In genomic region chr18:44681039-44681595, GRCh38 we compare ENCODE assay signal across 9 cellular contexts. TPM values are rescaled to one million over a fixed set of nuclear protein-coding genes. Genes with fewer than 3 reads are reported as not detected.
A peak's percentile ranks its signal among the peaks of the same experiment; 100 is the strongest.
DNase-seq lines count a peak whose midpoint lies in the region; ATAC-seq and TF ChIP-seq lines count a peak whose summit lies in the region.
"Had no signal": no experiment of that assay in that cellular context is flagged by ENCODE, and none has a peak within 500 bp of the region (broad histone marks: within the 10 kb centered on the region; RNA-seq: fewer than 3 reads in every experiment).

No MANE protein-coding gene starts in this region.

- intact Hi-C loops in CD4-positive, alpha-beta memory T cell (cut with micrococcal nuclease): loop anchor here (5.0 kb wide), 1 partner anchor 46 kb away; no protein-coding TSS in a partner anchor
- intact Hi-C loops in mucosa of descending colon (cut with DNase I, micrococcal nuclease): no loop called here

- H3K4me3 ChIP-seq in CD4-positive, alpha-beta memory T cell (ENCODE audit: low read length in 2 of 2): no peak overlapping the region
- peak overlapping the region; percentile 48 for H3K4me3 ChIP-seq in mucosa of descending colon

- H3K4me1 Mint-ChIP-seq in CD4-positive, alpha-beta memory T cell: peaks cover 0 to 8% (median 3%) of the 10 kb centered on the region in 4 donors

- peak in 1 of 5 donors; percentile 6 for DNase-seq in CD4-positive, alpha-beta memory T cell
- DNase-seq in LHCN-M2 (ENCODE audit: low read depth) (peak; percentile 3), cerebellar cortex (ENCODE audit: low spot score) (peak; percentile 55), mucosa of descending colon (no peak)

- ATAC-seq in mucosa of descending colon: no peak
- no peak for ATAC-seq in HG02884 (IDR thresholded peaks at IDR 0.05; ENCODE audit: unreplicated experiment)
- no peak for ATAC-seq in HG03045 (IDR thresholded peaks at IDR 0.05; ENCODE audit: unreplicated experiment)
- ATAC-seq in GM19351 (IDR thresholded peaks at IDR 0.05; ENCODE audit: unreplicated experiment): no peak
- no peak for ATAC-seq in HG02759 (IDR thresholded peaks at IDR 0.05; ENCODE audit: unreplicated experiment)

- no peak overlapping the region for H3K27ac ChIP-seq in CD4-positive, alpha-beta memory T cell (ENCODE audit: low read depth, low read length)

- peaks cover 6% of the 10 kb centered on the region for H3K27me3 ChIP-seq in CD4-positive, alpha-beta memory T cell (ENCODE audit: insufficient read depth, low read length)

- TF ChIP-seq CTCF in mucosa of descending colon (IDR thresholded peaks at IDR 0.05): no peak

- POLR2A ChIA-PET in CD4-positive, alpha-beta memory T cell (lab: Charles Lee; ENCODE audit: partially characterized antibody): no interaction called here

- no peaks in the 10 kb centered on the region for H3K9me3 Mint-ChIP-seq in CD4-positive, alpha-beta memory T cell
- H3K9me3 Mint-ChIP-seq: immature natural killer cell had no signal

- H3K27me3 Mint-ChIP-seq in CD4-positive, alpha-beta memory T cell: peaks cover 13 to 17% of the 10 kb centered on the region in 2 donors

- peaks cover 11% of the 10 kb centered on the region for H3K4me1 ChIP-seq in CD4-positive, alpha-beta memory T cell (ENCODE audit: insufficient read depth, low read length)
- peaks cover 4% of the 10 kb centered on the region for H3K4me1 ChIP-seq in mucosa of descending colon (ENCODE audit: low read depth)

- H3K4me3 Mint-ChIP-seq in CD4-positive, alpha-beta memory T cell: peak overlapping the region in 6 of 8 donors; percentile 82 to 93 (median 88)
- H3K4me3 Mint-ChIP-seq: immature natural killer cell had no signal

- H3K36me3 ChIP-seq in CD4-positive, alpha-beta memory T cell (ENCODE audit: insufficient read depth, low read length): no peaks in the 10 kb centered on the region
- H3K36me3 ChIP-seq in mucosa of descending colon (ENCODE audit: low read depth): no peaks in the 10 kb centered on the region

- CTCF ChIA-PET in CD4-positive, alpha-beta memory T cell (lab: Charles Lee; ENCODE audit: partially characterized antibody): no interaction called here

- H3K27ac Mint-ChIP-seq in CD4-positive, alpha-beta memory T cell: peak overlapping the region in 1 of 7 donors; percentile 48

- H3K36me3 Mint-ChIP-seq in CD4-positive, alpha-beta memory T cell: no peaks in the 10 kb centered on the region
- H3K36me3 Mint-ChIP-seq: immature natural killer cell had no signal

- H3K9me3 ChIP-seq in CD4-positive, alpha-beta memory T cell (ENCODE audit: control insufficient read depth in 1 of 2, low read length in 2 of 2): no peaks in the 10 kb centered on the region
- no peaks in the 10 kb centered on the region for H3K9me3 ChIP-seq in mucosa of descending colon

RNA-seq across cellular contexts. Expression of gene SETBP1, which starts 0.4 kb away (rescaled TPM):
- total RNA-seq in CD4-positive, alpha-beta memory T cell: under 1 TPM; 0.03 to 0.09 TPM
- under 1 TPM in 1 of 2 donors, not detected in 1; 0.21 TPM for polyA plus RNA-seq in CD4-positive, alpha-beta memory T cell
- total RNA-seq in LHCN-M2 (2014; rRNA removed) (0.77 and 1.6 TPM in 2 replicates), mucosa of descending colon (10 to 100 TPM; 15.0 to 97.2 (median 17.8) TPM)
- polyA plus RNA-seq in LHCN-M2 (2012): 0.32 TPM

Comparison
In these comparisons a context has a peak if more than half of its experiments do, and no peak if none do; other contexts are left out.
1. DNase-seq: peak in LHCN-M2 (single experiment) and cerebellar cortex (single experiment); none in mucosa of descending colon (0 of 3).